Comparison of ENCODE assay signal across 5 cellular contexts in the genomic region with DNA sequence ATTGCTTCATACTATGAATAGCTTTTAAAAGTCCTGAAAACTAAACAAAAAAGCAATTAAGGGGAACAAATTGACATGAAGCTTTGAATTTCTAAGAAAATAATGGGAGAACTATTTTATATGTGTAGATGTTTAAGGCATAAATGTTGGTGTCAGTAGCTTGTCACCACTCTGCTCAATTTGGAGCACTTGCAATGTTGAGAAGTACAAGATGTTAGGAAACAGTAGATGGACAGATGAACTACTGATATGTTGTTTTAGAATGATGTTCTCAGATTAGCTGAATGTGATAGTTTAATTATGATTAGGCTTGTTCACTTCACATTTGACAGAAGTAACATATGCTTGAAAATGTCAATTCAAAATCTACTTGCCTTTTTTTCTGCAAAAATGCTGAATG.
"Had no signal": no experiment of that assay in that cellular context is flagged by ENCODE, and none has a peak within 500 bp of the region (broad histone marks: within the 10 kb centered on the region; RNA-seq: fewer than 3 reads in every experiment).

No MANE protein-coding gene starts in this region.

- H3K4me3 ChIP-seq: K562 had no signal

- H3K27ac ChIP-seq: HL-60 had no signal

- DNase-seq: IMR-90, KBM-7, KG1 had no signal
